ENCODE assay signal across 8 cellular contexts in the genomic region with DNA sequence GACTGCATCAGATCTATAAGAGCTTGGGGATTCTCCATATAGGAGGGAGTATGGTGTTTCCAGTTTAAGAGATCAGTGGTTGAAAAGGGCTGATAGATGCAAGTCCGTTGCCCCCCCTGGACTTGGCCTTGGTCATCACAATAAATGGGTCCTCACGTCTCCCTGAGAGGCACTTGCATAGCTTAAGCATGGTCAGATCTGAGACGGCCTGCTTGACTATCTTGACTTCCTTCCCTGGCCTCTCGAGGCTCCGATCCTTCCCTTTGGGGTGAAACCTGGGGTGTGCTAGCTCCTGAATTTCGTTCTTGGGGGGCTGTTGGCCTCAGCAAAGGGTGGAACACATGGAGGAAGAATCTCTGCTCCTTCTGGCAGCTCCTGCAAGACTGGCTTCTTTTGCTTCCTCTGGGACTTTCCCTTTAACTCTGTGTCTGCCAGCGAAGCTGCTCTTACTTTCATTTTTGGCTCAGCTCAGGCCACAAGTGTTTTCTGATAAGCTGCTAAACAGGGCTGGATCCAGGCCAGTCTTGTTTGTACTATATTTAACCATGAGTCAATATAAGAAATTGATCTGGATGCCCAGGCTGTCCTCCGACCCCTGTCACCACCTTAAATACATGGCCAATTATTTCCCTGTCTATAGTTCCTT. TPM values are rescaled to one million over a fixed set of nuclear protein-coding genes. Genes with fewer than 3 reads are reported as not detected.
DNase-seq lines count a peak whose midpoint lies in the region; ATAC-seq, FAIRE-seq and TF ChIP-seq lines count a peak whose summit lies in the region.

No MANE protein-coding gene starts in this region.

- no peak overlapping the region for H3K9ac ChIP-seq in keratinocyte (ENCODE audit: control insufficient read depth, extremely low read depth, insufficient read depth, low read length)

- dilution Hi-C loops in keratinocyte (cut with MboI; ENCODE audit: extremely low pct_ligation_motif_present, low sequenced_read_pairs) = no loop called here

- DNase-seq in CD4-positive, alpha-beta T cell = no peak
- no peak for DNase-seq in activated T-cell treated with anti-CD3 and anti-CD28 coated beads, Interleukin-2, amount 50 U/mL, for 4 hours
- DNase-seq in keratinocyte (ENCODE audit: low read depth, low spot score) (no peak), vagina (ENCODE audit: extremely low spot score in 2 of 2) (no peak), posterior vena cava (ENCODE audit: low spot score) (no peak), glutamatergic neuron (no peak)

- H3K4me3 Mint-ChIP-seq in CD4-positive, alpha-beta T cell = peak overlapping the region; percentile 83
- peak overlapping the region; percentile 69 for H3K4me3 Mint-ChIP-seq in activated T-cell treated with anti-CD3 and anti-CD28 coated beads, Interleukin-2, amount 50 U/mL, for 4 hours
- no peak overlapping the region for H3K4me3 Mint-ChIP-seq in glutamatergic neuron (ENCODE audit: unreplicated experiment)

- H3K27ac ChIP-seq in CD4-positive, alpha-beta T cell (ENCODE audit: low read depth, low read length) = no peak overlapping the region
- H3K27ac ChIP-seq in keratinocyte (ENCODE audit: control insufficient read depth, insufficient read depth, low read length) = no peak overlapping the region
- H3K27ac ChIP-seq in vagina = no peak overlapping the region

- H3K4me3 ChIP-seq in keratinocyte (ENCODE audit: control insufficient read depth in 2 of 3, extremely low read depth in 1 of 3, insufficient read depth in 2 of 3, low read depth in 1 of 3, low read length in 3 of 3) (no peak overlapping the region), vagina (peak overlapping the region; percentile 15 to 19)

- peak overlapping the region; percentile 65 for H3K4me2 ChIP-seq in keratinocyte (ENCODE audit: control insufficient read depth, extremely low read depth, insufficient read depth, low read depth, low read length)

- H3K27me3 ChIP-seq in CD4-positive, alpha-beta T cell (ENCODE audit: control insufficient read depth, insufficient read depth, low read length) = no peaks in the 10 kb centered on the region
- H3K27me3 ChIP-seq in keratinocyte (ENCODE audit: control insufficient read depth, extremely low read depth, insufficient read depth, low read length) = no peaks in the 10 kb centered on the region
- no peaks in the 10 kb centered on the region for H3K27me3 ChIP-seq in vagina

- no peak for TF ChIP-seq POLR2A in vagina (IDR thresholded peaks at IDR 0.05)

- no peaks in the 10 kb centered on the region for H3K36me3 ChIP-seq in keratinocyte (ENCODE audit: control insufficient read depth in 2 of 2, extremely low read depth in 1 of 2, insufficient read depth in 2 of 2, low read length in 2 of 2)
- H3K36me3 ChIP-seq in vagina = no peaks in the 10 kb centered on the region

- intact Hi-C loops in CD4-positive, alpha-beta T cell (cut with DNase I, micrococcal nuclease) = no loop called here
- intact Hi-C loops in vagina (cut with DNase I) = no loop called here
- intact Hi-C loops in posterior vena cava (cut with DNase I) = no loop called here

- TF ChIP-seq CTCF in CD4-positive, alpha-beta T cell (IDR thresholded peaks at IDR 0.05) = no peak
- TF ChIP-seq CTCF in keratinocyte (optimal IDR thresholded peaks at IDR 0.05 in 1 of 3, IDR thresholded peaks at IDR 0.05 in 1 of 3, conservative IDR thresholded peaks at IDR 0.05 in 1 of 3; ENCODE audit: extremely low read depth in 1 of 3, insufficient read depth in 2 of 3, low read length in 3 of 3) (no peak), vagina (IDR thresholded peaks at IDR 0.05) (no peak), glutamatergic neuron (IDR thresholded peaks at IDR 0.05; ENCODE audit: partially characterized antibody, unreplicated experiment) (no peak)

- peak; percentile 81 for ATAC-seq in CD4-positive, alpha-beta T cell (ENCODE audit: poor library complexity)
- peak; percentile 92 for ATAC-seq in GM19397 (IDR thresholded peaks at IDR 0.05; ENCODE audit: unreplicated experiment)
- ATAC-seq in HG03457 (IDR thresholded peaks at IDR 0.05; ENCODE audit: unreplicated experiment) = peak; percentile 92
- ATAC-seq in activated T-cell treated with anti-CD3 and anti-CD28 coated beads, Interleukin-2, amount 50 U/mL, for 4 hours = peak; percentile 69 to 74

- H3K9me3 ChIP-seq in CD4-positive, alpha-beta T cell (ENCODE audit: control insufficient read depth, low read length) = peaks cover 14% of the 10 kb centered on the region
- H3K9me3 ChIP-seq in keratinocyte (ENCODE audit: control insufficient read depth, low read depth, low read length) = no peaks in the 10 kb centered on the region
- H3K9me3 ChIP-seq in vagina = no peaks in the 10 kb centered on the region

- POLR2A ChIA-PET in CD4-positive, alpha-beta T cell (lab: Charles Lee) = interaction anchor here (1.1 to 3.5 kb wide), 3 partner anchors 12 to 53 kb away, joined by 3 to 21 read pairs (median 7); a partner anchor contains a TSS

- H4K20me1 ChIP-seq in keratinocyte (ENCODE audit: control insufficient read depth, extremely low read depth, insufficient read depth, low read length) = no peaks in the 10 kb centered on the region

- H3K36me3 Mint-ChIP-seq in CD4-positive, alpha-beta T cell (ENCODE audit: low read depth) = no peaks in the 10 kb centered on the region
- H3K36me3 Mint-ChIP-seq in activated T-cell treated with anti-CD3 and anti-CD28 coated beads, Interleukin-2, amount 50 U/mL, for 4 hours (ENCODE audit: insufficient read depth) = no peaks in the 10 kb centered on the region
- H3K36me3 Mint-ChIP-seq in glutamatergic neuron (ENCODE audit: unreplicated experiment) = peaks cover 10% of the 10 kb centered on the region

- peak overlapping the region; percentile 88 for H2AFZ ChIP-seq in keratinocyte (ENCODE audit: control insufficient read depth, low read length)

- no peaks in the 10 kb centered on the region for H3K79me2 ChIP-seq in keratinocyte (ENCODE audit: control insufficient read depth, insufficient read depth, low read length)

- H3K27me3 Mint-ChIP-seq in CD4-positive, alpha-beta T cell = no peaks in the 10 kb centered on the region
- no peaks in the 10 kb centered on the region for H3K27me3 Mint-ChIP-seq in activated T-cell treated with anti-CD3 and anti-CD28 coated beads, Interleukin-2, amount 50 U/mL, for 4 hours (ENCODE audit: low read depth)
- no peaks in the 10 kb centered on the region for H3K27me3 Mint-ChIP-seq in glutamatergic neuron (ENCODE audit: unreplicated experiment)

- no peaks in the 10 kb centered on the region for H3K9me1 ChIP-seq in keratinocyte (ENCODE audit: control insufficient read depth, extremely low read depth, insufficient read depth, low read length)

- H3K9me3 Mint-ChIP-seq in CD4-positive, alpha-beta T cell = no peaks in the 10 kb centered on the region
- peaks cover 10% of the 10 kb centered on the region for H3K9me3 Mint-ChIP-seq in activated T-cell treated with anti-CD3 and anti-CD28 coated beads, Interleukin-2, amount 50 U/mL, for 4 hours
- H3K9me3 Mint-ChIP-seq in glutamatergic neuron (ENCODE audit: unreplicated experiment) = peaks cover 1% of the 10 kb centered on the region

- FAIRE-seq in keratinocyte (lab: Jason Lieb, UNC) = no peak

- peaks cover 3% of the 10 kb centered on the region for H3K4me1 ChIP-seq in keratinocyte (ENCODE audit: control insufficient read depth, extremely low read depth, insufficient read depth, low read length)
- H3K4me1 ChIP-seq in vagina = peaks cover 17% of the 10 kb centered on the region

- peak overlapping the region; percentile 61 for H3K27ac Mint-ChIP-seq in CD4-positive, alpha-beta T cell
- no peak overlapping the region for H3K27ac Mint-ChIP-seq in glutamatergic neuron (ENCODE audit: unreplicated experiment)

- CTCF ChIA-PET in CD4-positive, alpha-beta T cell (lab: Charles Lee) = no interaction called here

- peaks cover 25% of the 10 kb centered on the region for H3K4me1 Mint-ChIP-seq in CD4-positive, alpha-beta T cell (ENCODE audit: low read depth)
- H3K4me1 Mint-ChIP-seq in activated T-cell treated with anti-CD3 and anti-CD28 coated beads, Interleukin-2, amount 50 U/mL, for 4 hours (ENCODE audit: low read depth) = peaks cover 26% of the 10 kb centered on the region
- no peaks in the 10 kb centered on the region for H3K4me1 Mint-ChIP-seq in glutamatergic neuron (ENCODE audit: low read depth, unreplicated experiment)

RNA-seq across cellular contexts. Expression of a gene that starts 11.2 kb away (rescaled TPM):
- total RNA-seq in CD4-positive, alpha-beta T cell = 1 to 10 TPM in 1 of 2 experiments, under 1 TPM in 1; 0.75 to 1.2 TPM
- total RNA-seq in activated T-cell treated with anti-CD3 and anti-CD28 coated beads, Interleukin-2, amount 50 U/mL, for 4 hours = 10 to 100 TPM in 1 of 3 donors, 1 to 10 TPM in 2; 7.7 to 10.1 (median 8.0) TPM
- 3.9 to 4.3 TPM (median 4.0 TPM) in 3 replicates for polyA plus RNA-seq in keratinocyte
- 2.9 TPM for polyA plus RNA-seq in keratinocyte (2011; ENCODE audit: low read depth)
- polyA plus RNA-seq in keratinocyte (2011; cell fraction: cytosol; rRNA removed) = 2.9 and 4.3 TPM in 2 replicates
- polyA plus RNA-seq in keratinocyte (2011; cell fraction: nucleus; rRNA removed) = 9.0 and 9.4 TPM in 2 replicates
- 1.8 and 4.0 TPM in 2 replicates for polyA plus RNA-seq in keratinocyte (2012; ENCODE audit: low replicate concordance)
- polyA minus RNA-seq in keratinocyte = 3.4 to 6.9 TPM (median 5.1 TPM) in 3 replicates
- 4.6 TPM for polyA minus RNA-seq in keratinocyte (2011; cell fraction: cytosol; rRNA and poly(A)+ RNA removed)
- polyA minus RNA-seq in keratinocyte (2011; cell fraction: nucleus; rRNA and poly(A)+ RNA removed) = 4.2 and 4.3 TPM in 2 replicates
- total RNA-seq in vagina (5.4 TPM), posterior vena cava (1 to 10 TPM; 2.7 to 2.9 TPM), glutamatergic neuron (ENCODE audit: unreplicated experiment) (3.4 TPM)

RNA-seq across cellular contexts. Expression of a gene that starts 20.7 kb away (rescaled TPM):
- under 1 TPM; 0.59 to 0.63 TPM for total RNA-seq in CD4-positive, alpha-beta T cell
- total RNA-seq in activated T-cell treated with anti-CD3 and anti-CD28 coated beads, Interleukin-2, amount 50 U/mL, for 4 hours = 1 to 10 TPM; 6.7 to 8.9 (median 8.3) TPM
- polyA plus RNA-seq in keratinocyte = 1.1 TPM in 3 replicates
- not detected for polyA plus RNA-seq in keratinocyte (2011; ENCODE audit: low read depth)
- 0.42 and 1.1 TPM in 2 replicates for polyA plus RNA-seq in keratinocyte (2011; cell fraction: cytosol; rRNA removed)
- polyA plus RNA-seq in keratinocyte (2011; cell fraction: nucleus; rRNA removed) = 2.7 and 3.1 TPM in 2 replicates
- polyA plus RNA-seq in keratinocyte (2012; ENCODE audit: low replicate concordance) = 0.18 and 0.88 TPM in 2 replicates
- 0.69 to 0.96 TPM (median 0.80 TPM) in 3 replicates for polyA minus RNA-seq in keratinocyte
- polyA minus RNA-seq in keratinocyte (2011; cell fraction: cytosol; rRNA and poly(A)+ RNA removed) = not detected
- 0.95 and 2.0 TPM in 2 replicates for polyA minus RNA-seq in keratinocyte (2011; cell fraction: nucleus; rRNA and poly(A)+ RNA removed)
- total RNA-seq in vagina (3.2 TPM), posterior vena cava (1 to 10 TPM; 4.4 to 5.1 TPM), glutamatergic neuron (ENCODE audit: unreplicated experiment) (4.1 TPM)

RNA-seq across cellular contexts. Expression of a gene that starts 53.6 kb away (rescaled TPM):
- total RNA-seq in CD4-positive, alpha-beta T cell = 10 to 100 TPM; 18.7 to 19.5 TPM
- total RNA-seq in activated T-cell treated with anti-CD3 and anti-CD28 coated beads, Interleukin-2, amount 50 U/mL, for 4 hours = 10 to 100 TPM; 17.8 to 23.6 (median 22.4) TPM
- polyA plus RNA-seq in keratinocyte = 23.5 to 29.7 TPM (median 25.6 TPM) in 3 replicates
- 3.0 TPM for polyA plus RNA-seq in keratinocyte (2011; ENCODE audit: low read depth)
- polyA plus RNA-seq in keratinocyte (2011; cell fraction: cytosol; rRNA removed) = 22.6 and 37.4 TPM in 2 replicates
- 16.2 and 16.3 TPM in 2 replicates for polyA plus RNA-seq in keratinocyte (2011; cell fraction: nucleus; rRNA removed)
- 16.4 TPM in 2 replicates for polyA plus RNA-seq in keratinocyte (2012; ENCODE audit: low replicate concordance)
- polyA minus RNA-seq in keratinocyte = 1.4 to 13.9 TPM (median 9.2 TPM) in 3 replicates
- 5.4 TPM for polyA minus RNA-seq in keratinocyte (2011; cell fraction: cytosol; rRNA and poly(A)+ RNA removed)
- polyA minus RNA-seq in keratinocyte (2011; cell fraction: nucleus; rRNA and poly(A)+ RNA removed) = 1.2 and 3.8 TPM in 2 replicates
- total RNA-seq in vagina (51.1 TPM), posterior vena cava (10 to 100 TPM; 27.5 to 30.2 TPM), glutamatergic neuron (ENCODE audit: unreplicated experiment) (32.1 TPM)

Comparison
In these comparisons a context has a peak if more than half of its experiments do, and no peak if none do; other contexts are left out.
1. H3K4me3 ChIP-seq: peak in vagina (2 of 2); none in keratinocyte (0 of 3).
2. Peak in every context shown above with its lines, with median percentiles within 50 percentile points of each other: ATAC-seq.